35 cellular contexts compared by ENCODE assay signal in genomic region chr12:111141205-111141604, GRCh38.
DNase-seq lines count a peak whose midpoint lies in the region; ATAC-seq, FAIRE-seq and TF ChIP-seq lines count a peak whose summit lies in the region.
"Had no signal": no experiment of that assay in that cellular context is flagged by ENCODE, and none has a peak within 500 bp of the region (broad histone marks: within the 10 kb centered on the region; RNA-seq: fewer than 3 reads in every experiment).

No MANE protein-coding gene starts in this region.

- no peaks in the 10 kb centered on the region for H3K36me3 ChIP-seq in SK-N-SH (replicated peaks in 1 of 2; ENCODE audit: control insufficient read depth in 1 of 2, insufficient read depth in 2 of 2, low read length in 1 of 2)
- no peaks in the 10 kb centered on the region for H3K36me3 ChIP-seq in HepG2 (replicated peaks in 1 of 2; ENCODE audit: control insufficient read depth in 1 of 2, insufficient read depth in 2 of 2, low read length in 2 of 2)
- H3K36me3 ChIP-seq in right lobe of liver: no peaks in the 10 kb centered on the region
- no peaks in the 10 kb centered on the region for H3K36me3 ChIP-seq in HEK293 (ENCODE audit: control insufficient read depth in 2 of 2, insufficient read depth in 1 of 2, low read length in 2 of 2)
- H3K36me3 ChIP-seq in K562 (ENCODE audit: control insufficient read depth, insufficient read depth, low read length): no peaks in the 10 kb centered on the region
- H3K36me3 ChIP-seq: BE2C; BLaER1; BLaER1 treated with 17β-estradiol and CSF1 and Interleukin-3, amounts not matched to agents 10 nM and 100 nM had no signal

- DNase-seq in SK-N-SH (no peak), HepG2 (ENCODE audit: low spot score) (no peak), right lobe of liver (no peak), K562 (ENCODE audit: extremely low read depth in 1 of 4, low spot score in 3 of 4) (no peak)
- DNase-seq: 8988T; ACHN; AML-193; BE2C; C1 segment of cervical spinal cord; Caco-2; Calu3; CD4-positive, alpha-beta memory T cell; CD4-positive, alpha-beta T cell; CD4-positive, CD25-positive, alpha-beta regulatory T cell; CD8-positive, alpha-beta memory T cell; CD8-positive, alpha-beta T cell; COR-L47; DMS 273 treated with DMSO at 0.1 percent for 48 hours; DMS153; DMS53; DMS79; DMS79 treated with DMSO at 0.1 percent for 48 hours; DND-41; EL had no signal

- H3F3A ChIP-seq in SK-N-SH (replicated peaks; ENCODE audit: insufficient read depth): no peaks in the 10 kb centered on the region

- H3K4me3 ChIP-seq in SK-N-SH (ENCODE audit: low read depth in 2 of 2, low read length in 1 of 2) (no peak overlapping the region), HepG2 (replicated peaks in 1 of 3; ENCODE audit: insufficient read depth in 1 of 3, low read depth in 2 of 3, low read length in 3 of 3) (no peak overlapping the region), right lobe of liver (no peak overlapping the region), HEK293 (ENCODE audit: low read depth, low read length) (no peak overlapping the region), K562 (no peak overlapping the region)
- H3K4me3 ChIP-seq: A549; BLaER1; BLaER1 treated with 17β-estradiol and CSF1 and Interleukin-3, amounts not matched to agents 10 nM and 100 nM had no signal

- H3K9me3 ChIP-seq in SK-N-SH (no peaks in the 10 kb centered on the region), HepG2 (ENCODE audit: low read length) (no peaks in the 10 kb centered on the region), right lobe of liver (no peaks in the 10 kb centered on the region), HEK293 (ENCODE audit: control insufficient read depth, insufficient read depth, low read depth, low read length) (no peaks in the 10 kb centered on the region), K562 (replicated peaks; ENCODE audit: control insufficient read depth, insufficient read depth, low read depth, low read length) (no peaks in the 10 kb centered on the region)
- H3K9me3 ChIP-seq: A549; BE2C; BLaER1; BLaER1 treated with 17β-estradiol and CSF1 and Interleukin-3, amounts not matched to agents 10 nM and 100 nM; Caco-2 had no signal

- no peak overlapping the region for H3K4me2 ChIP-seq in SK-N-SH
- H3K4me2 ChIP-seq in HepG2 (ENCODE audit: low read depth, low read length): no peak overlapping the region
- H3K4me2 ChIP-seq in K562 (ENCODE audit: insufficient read depth, low read length): no peak overlapping the region
- H3K4me2 ChIP-seq: A549; BLaER1; BLaER1 treated with 17β-estradiol and CSF1 and Interleukin-3, amounts not matched to agents 10 nM and 100 nM had no signal

- H4K20me1 ChIP-seq in SK-N-SH (ENCODE audit: insufficient read depth): no peaks in the 10 kb centered on the region
- no peaks in the 10 kb centered on the region for H4K20me1 ChIP-seq in HepG2 (ENCODE audit: insufficient read depth, low read length)
- H4K20me1 ChIP-seq in K562 (replicated peaks; ENCODE audit: control insufficient read depth, insufficient read depth, low read length): no peaks in the 10 kb centered on the region; the same call in 1 of the 2 replicates
- H4K20me1 ChIP-seq: BLaER1; BLaER1 treated with 17β-estradiol and CSF1 and Interleukin-3, amounts not matched to agents 10 nM and 100 nM had no signal

- BruUV-seq in HepG2 (replicated peaks; lab: Mats Ljungman, UMichigan) (no TSS peak), K562 (replicated peaks; lab: Mats Ljungman, UMichigan) (no TSS peak)

- H2AFZ ChIP-seq in SK-N-SH (ENCODE audit: low read depth): no peak overlapping the region
- no peak overlapping the region for H2AFZ ChIP-seq in HepG2 (ENCODE audit: low read length)
- H2AFZ ChIP-seq in K562 (ENCODE audit: low read depth, low read length): no peak overlapping the region

- H3K9ac ChIP-seq in SK-N-SH: no peak overlapping the region
- H3K9ac ChIP-seq in HepG2 (ENCODE audit: insufficient read depth, low read depth, low read length): no peak overlapping the region
- no peak overlapping the region for H3K9ac ChIP-seq in K562 (ENCODE audit: insufficient read depth in 1 of 2, low read depth in 2 of 2, low read length in 2 of 2)
- H3K9ac ChIP-seq: BLaER1; BLaER1 treated with 17β-estradiol and CSF1 and Interleukin-3, amounts not matched to agents 10 nM and 100 nM had no signal

- WGBS in SK-N-SH (ENCODE audit: low lambda C conversion rate): 29% methylated on average over 1 of the region's 1 CpG
- 0% methylated on average over 1 of the region's 1 CpG for WGBS in HepG2 (ENCODE audit: low lambda C conversion rate)
- WGBS in right lobe of liver (ENCODE audit: insufficient coverage, low coverage, low lambda C conversion rate, missing lambda C conversion rate): 64% methylated on average over 1 of the region's 1 CpG
- 0% methylated on average over 1 of the region's 1 CpG for WGBS in K562 (ENCODE audit: insufficient coverage, low coverage, missing lambda C conversion rate)

- H3K9me1 ChIP-seq in K562 (ENCODE audit: control insufficient read depth, insufficient read depth, low read length): no peaks in the 10 kb centered on the region

- CTCF ChIA-PET in SK-N-SH (lab: Yijun Ruan, JAX): interaction anchor here (0.8 to 4.1 kb wide), 4 partner anchors 9 to 256 kb away, joined by 3 to 48 read pairs (median 4); no protein-coding TSS in a partner anchor
- CTCF ChIA-PET in HepG2 (lab: Yijun Ruan, JAX; ENCODE audit: low intra/inter-chr PET ratio, low total read pairs): no interaction called here
- CTCF ChIA-PET in HEK293 (lab: Yijun Ruan, JAX): interaction anchor here (0.7 kb wide), 1 partner anchor 164 kb away, joined by 3 read pairs; no protein-coding TSS in a partner anchor
- CTCF ChIA-PET in K562 (lab: Yijun Ruan, JAX; ENCODE audit: low intra/inter-chr PET ratio): no interaction called here

- H3K27ac ChIP-seq in SK-N-SH (ENCODE audit: low read depth in 2 of 2, low read length in 1 of 2): no peak overlapping the region
- H3K27ac ChIP-seq in HepG2 (ENCODE audit: extremely low read length, insufficient read depth, low read length): no peak overlapping the region
- no peak overlapping the region for H3K27ac ChIP-seq in right lobe of liver
- no peak overlapping the region for H3K27ac ChIP-seq in HEK293 (ENCODE audit: extremely low read depth, low read depth, low read length)
- no peak overlapping the region for H3K27ac ChIP-seq in K562 (ENCODE audit: extremely low read depth, low read depth, low read length)
- H3K27ac ChIP-seq: 22Rv1; A549; BLaER1; BLaER1 treated with 17β-estradiol and CSF1 and Interleukin-3, amounts not matched to agents 10 nM and 100 nM; C4-2B had no signal

- no peaks in the 10 kb centered on the region for H3K27me3 ChIP-seq in SK-N-SH (ENCODE audit: insufficient read depth)
- H3K27me3 ChIP-seq in HepG2 (ENCODE audit: control insufficient read depth in 1 of 2, insufficient read depth in 2 of 2, low read length in 2 of 2): peaks cover 1 to 20% of the 10 kb centered on the region in 2 experiments; a peak in 3 of 5 replicates
- no peaks in the 10 kb centered on the region for H3K27me3 ChIP-seq in right lobe of liver
- peaks cover 7 to 41% of the 10 kb centered on the region in 2 experiments for H3K27me3 ChIP-seq in K562 (ENCODE audit: control insufficient read depth in 2 of 2, insufficient read depth in 2 of 2, low read length in 2 of 2)
- H3K27me3 ChIP-seq: BE2C; BLaER1; BLaER1 treated with 17β-estradiol and CSF1 and Interleukin-3, amounts not matched to agents 10 nM and 100 nM had no signal

- ATAC-seq in SK-N-SH treated with all-trans-retinoic acid at 6 μM for 48 hours: no peak
- ATAC-seq in HepG2: no peak
- ATAC-seq in right lobe of liver: no peak
- no peak for ATAC-seq in K562
- no peak for ATAC-seq in HG03039 (IDR thresholded peaks at IDR 0.05; ENCODE audit: unreplicated experiment)
- ATAC-seq in GM19395 (IDR thresholded peaks at IDR 0.05; ENCODE audit: unreplicated experiment): no peak
- ATAC-seq: A549; CD8-positive, alpha-beta T cell had no signal

- in situ Hi-C loops in HepG2 (cut with HindIII; ENCODE audit: extremely low pct_ligation_motif_present, low pct_unique_long_range_greater_than_20kb) (no loop called here), K562 (cut with MboI) (no loop called here)

- TF ChIP-seq CTCF in SK-N-SH (IDR thresholded peaks at IDR 0.05): no peak
- no peak for TF ChIP-seq CTCF in HepG2 (CRISPR knock-in tag; IDR thresholded peaks at IDR 0.05)
- TF ChIP-seq CTCF in right lobe of liver (IDR thresholded peaks at IDR 0.05): no peak
- TF ChIP-seq CTCF in HEK293 (tag by site-specific recombination; IDR thresholded peaks at IDR 0.05): no peak
- TF ChIP-seq CTCF in K562 (IDR thresholded peaks at IDR 0.05 in 2 of 3, conservative IDR thresholded peaks at IDR 0.05 in 1 of 3; ENCODE audit: insufficient read depth in 2 of 3, low read depth in 1 of 3, low read length in 3 of 3): no peak

- POLR2A ChIA-PET in SK-N-SH (lab: Yijun Ruan, JAX) (no interaction called here), HepG2 (lab: Yijun Ruan, JAX) (no interaction called here), HEK293 (lab: Yijun Ruan, JAX) (no interaction called here), K562 (lab: Yijun Ruan, JAX) (no interaction called here)

- H3K4me1 ChIP-seq in SK-N-SH (ENCODE audit: control insufficient read depth in 1 of 2, insufficient read depth in 2 of 2, low read depth in 1 of 2, low read length in 1 of 2) (peaks cover 0 to 8% of the 10 kb centered on the region in 2 experiments; a peak in 1 of 4 replicates), HepG2 (ENCODE audit: insufficient read depth, low read length) (no peaks in the 10 kb centered on the region), right lobe of liver (no peaks in the 10 kb centered on the region), HEK293 (ENCODE audit: control insufficient read depth, insufficient read depth, low read length) (no peaks in the 10 kb centered on the region), K562 (replicated peaks in 1 of 2; ENCODE audit: control insufficient read depth in 2 of 2, insufficient read depth in 2 of 2, low read length in 2 of 2) (no peaks in the 10 kb centered on the region)
- H3K4me1 ChIP-seq: A549; BE2C; BLaER1; BLaER1 treated with 17β-estradiol and CSF1 and Interleukin-3, amounts not matched to agents 10 nM and 100 nM; Caco-2 had no signal

- no peak for TF ChIP-seq EP300 in SK-N-SH (IDR thresholded peaks at IDR 0.05; ENCODE audit: borderline replicate concordance in 1 of 2, low read depth in 1 of 2, low read length in 1 of 2)
- TF ChIP-seq EP300 in HepG2 (IDR thresholded peaks at IDR 0.05; ENCODE audit: low read depth in 2 of 2, low read length in 2 of 2): no peak
- TF ChIP-seq EP300 in HepG2 (CRISPR knock-in tag; IDR thresholded peaks at IDR 0.05; ENCODE audit: borderline replicate concordance): no peak
- no peak for TF ChIP-seq EP300 in K562 (IDR thresholded peaks at IDR 0.05; ENCODE audit: low read length)

- TF ChIP-seq POLR2A in HepG2 (IDR thresholded peaks at IDR 0.05; ENCODE audit: insufficient read depth in 1 of 2, low read depth in 2 of 2, low read length in 2 of 2) (no peak), right lobe of liver (IDR thresholded peaks at IDR 0.05) (no peak), K562 (conservative IDR thresholded peaks at IDR 0.05) (no peak)

- intact Hi-C loops in HepG2 (cut with micrococcal nuclease; ENCODE audit: unreplicated experiment): no loop called here
- intact Hi-C loops in right lobe of liver (cut with DNase I): no loop called here
- intact Hi-C loops in K562 (cut with micrococcal nuclease): no loop called here

- no peaks in the 10 kb centered on the region for H3K79me2 ChIP-seq in SK-N-SH (ENCODE audit: insufficient read depth)
- no peaks in the 10 kb centered on the region for H3K79me2 ChIP-seq in HepG2 (ENCODE audit: insufficient read depth, low read length)
- no peaks in the 10 kb centered on the region for H3K79me2 ChIP-seq in K562 (ENCODE audit: control insufficient read depth, insufficient read depth, low read length)

- FAIRE-seq in HepG2 (lab: Jason Lieb, UNC) (no peak), K562 (lab: Jason Lieb, UNC) (no peak)
- FAIRE-seq: A204.1, A549, D721Med had no signal

- H3K9me2 ChIP-seq in SK-N-SH: no peaks in the 10 kb centered on the region

- TF ChIP-seq RAD21 in SK-N-SH (IDR thresholded peaks at IDR 0.05; ENCODE audit: low read length) (no peak), HepG2 (CRISPR knock-in tag; IDR thresholded peaks at IDR 0.05) (no peak), K562 (CRISPR knock-in tag; conservative IDR thresholded peaks at IDR 0.05 in 1 of 2, IDR thresholded peaks at IDR 0.05 in 1 of 2) (no peak)

Comparison
In these comparisons a context has a peak if more than half of its experiments do, and no peak if none do; other contexts are left out.
1. CTCF ChIA-PET loops: an anchor here in SK-N-SH (0.8 to 4.1 kb wide) and HEK293 (0.7 kb wide); none called in HepG2 and K562.